In genomic region chr11:65892661-65893317, GRCh38 we compare ENCODE assay signal across 8 cellular contexts. TPM values are rescaled to one million over a fixed set of nuclear protein-coding genes. Genes with fewer than 3 reads are reported as not detected.
A peak's percentile ranks its signal among the peaks of the same experiment; 100 is the strongest.
DNase-seq lines count a peak whose midpoint lies in the region; ATAC-seq and TF ChIP-seq lines count a peak whose summit lies in the region.

No MANE protein-coding gene starts in this region.

- no peaks in the 10 kb centered on the region for H3K36me3 Mint-ChIP-seq in nephron (ENCODE audit: low read depth)

- peaks cover 34% of the 10 kb centered on the region for H3K4me1 Mint-ChIP-seq in nephron

- POLR2A ChIA-PET in BJ (lab: Charles Lee) = interaction anchor here (0.6 kb wide), 1 partner anchor 113 kb away, joined by 10 read pairs; no protein-coding TSS in a partner anchor

- H3K4me3 Mint-ChIP-seq in nephron = peak overlapping the region; percentile 72 to 84 (median 81)

- H3K4me3 ChIP-seq in BJ (ENCODE audit: low read depth, low read length) (peak overlapping the region; percentile 75; the same call in 1 of the 2 replicates), cardiac fibroblast (replicated peaks in 1 of 2; ENCODE audit: low read depth in 2 of 2, low read length in 2 of 2) (peak overlapping the region; percentile 5 to 69)

- TF ChIP-seq CTCF in BJ (IDR thresholded peaks at IDR 0.05; ENCODE audit: insufficient read depth, low read depth, low read length) (no peak), cardiac fibroblast (IDR thresholded peaks at IDR 0.05; ENCODE audit: low read depth, low read length) (no peak), nephron (IDR thresholded peaks at IDR 0.05; ENCODE audit: unreplicated experiment in 3 of 3) (no peak)

- CTCF ChIA-PET in BJ (lab: Yijun Ruan, JAX) = interaction anchor here (1.0 to 11.7 kb wide), 6 partner anchors 6 to 98 kb away, joined by 3 to 130 read pairs (median 58); partner anchors contain the start of genes C11orf68, CCDC85B and FIBP

- H3K27ac Mint-ChIP-seq in nephron = peak overlapping the region in 1 of 3 experiments; percentile 14

- H3K27me3 ChIP-seq in BJ (ENCODE audit: control insufficient read depth, insufficient read depth, low read length) = no peaks in the 10 kb centered on the region

- H3K36me3 ChIP-seq in BJ (ENCODE audit: control insufficient read depth, insufficient read depth, low read length) = peaks cover 7% of the 10 kb centered on the region

- no peak for ATAC-seq in HG03378 (IDR thresholded peaks at IDR 0.05; ENCODE audit: unreplicated experiment)

- peaks cover 37% of the 10 kb centered on the region for H3K27me3 Mint-ChIP-seq in nephron (ENCODE audit: low read depth)

- DNase-seq in BJ (ENCODE audit: low read depth) (no peak), HT1080 (ENCODE audit: low read depth) (peak; percentile 68), cardiac fibroblast (ENCODE audit: low read depth in 2 of 2) (no peak), UCSD-AML1 (lab: John Stamatoyannopoulos, UW; ENCODE audit: unreplicated experiment) (no peak), MV-4-11 (lab: John Stamatoyannopoulos, UW) (no peak), DMS114 treated with DMSO at 0.1 percent for 48 hours (lab: John Stamatoyannopoulos, UW; ENCODE audit: unreplicated experiment) (no peak)

- no peaks in the 10 kb centered on the region for H3K9me3 Mint-ChIP-seq in nephron

RNA-seq across cellular contexts. Expression of gene CCDC85B, which starts 2.3 kb away (rescaled TPM):
- polyA plus RNA-seq in BJ (2011; rRNA removed) = 23.7 and 33.4 TPM in 2 replicates
- polyA minus RNA-seq in BJ (2011; rRNA and poly(A)+ RNA removed) = 2.7 and 3.3 TPM in 2 replicates
- 135 and 146 TPM in 2 replicates for total RNA-seq in HT1080 (2014; rRNA removed; shearing (Covaris generic))
- 153 and 193 TPM in 2 replicates for polyA plus RNA-seq in HT1080 (2015; cell fraction: cytosol; rRNA removed)
- 65.8 and 67.2 TPM in 2 replicates for polyA plus RNA-seq in HT1080 (2015; cell fraction: nucleus; rRNA removed)

RNA-seq across cellular contexts. Expression of gene FIBP, which starts 4.5 kb away (rescaled TPM):
- 136 and 199 TPM in 2 replicates for polyA plus RNA-seq in BJ (2011; rRNA removed)
- polyA minus RNA-seq in BJ (2011; rRNA and poly(A)+ RNA removed) = 99.3 and 128 TPM in 2 replicates
- total RNA-seq in HT1080 (2014; rRNA removed; shearing (Covaris generic)) = 187 and 232 TPM in 2 replicates
- polyA plus RNA-seq in HT1080 (2015; cell fraction: cytosol; rRNA removed) = 137 and 138 TPM in 2 replicates
- polyA plus RNA-seq in HT1080 (2015; cell fraction: nucleus; rRNA removed) = 85.4 and 98.4 TPM in 2 replicates

RNA-seq across cellular contexts. Expression of gene FOSL1, which starts 7.4 kb away (rescaled TPM):
- polyA plus RNA-seq in BJ (2011; rRNA removed) = 8.2 and 10.3 TPM in 2 replicates
- polyA minus RNA-seq in BJ (2011; rRNA and poly(A)+ RNA removed) = 9.4 and 15.9 TPM in 2 replicates
- 236 and 374 TPM in 2 replicates for total RNA-seq in HT1080 (2014; rRNA removed; shearing (Covaris generic))
- 579 and 580 TPM in 2 replicates for polyA plus RNA-seq in HT1080 (2015; cell fraction: cytosol; rRNA removed)
- polyA plus RNA-seq in HT1080 (2015; cell fraction: nucleus; rRNA removed) = 258 and 269 TPM in 2 replicates

RNA-seq across cellular contexts. Expression of gene CTSW, which starts 13.2 kb away (rescaled TPM):
- polyA plus RNA-seq in BJ (2011; rRNA removed) = 0.15 and 0.21 TPM in 2 replicates
- not detected in 2 replicates for polyA minus RNA-seq in BJ (2011; rRNA and poly(A)+ RNA removed)
- total RNA-seq in HT1080 (2014; rRNA removed; shearing (Covaris generic)) = 0.24 and 0.57 TPM in 2 replicates
- 0.09 and 0.16 TPM in 2 replicates for polyA plus RNA-seq in HT1080 (2015; cell fraction: cytosol; rRNA removed)
- not detected in 2 replicates for polyA plus RNA-seq in HT1080 (2015; cell fraction: nucleus; rRNA removed)

RNA-seq across cellular contexts. Expression of gene EFEMP2, which starts 20.2 kb away (rescaled TPM):
- polyA plus RNA-seq in BJ (2011; rRNA removed) = 258 and 497 TPM in 2 replicates
- polyA minus RNA-seq in BJ (2011; rRNA and poly(A)+ RNA removed) = 129 and 140 TPM in 2 replicates
- 27.9 and 32.0 TPM in 2 replicates for total RNA-seq in HT1080 (2014; rRNA removed; shearing (Covaris generic))
- polyA plus RNA-seq in HT1080 (2015; cell fraction: cytosol; rRNA removed) = 49.0 and 72.9 TPM in 2 replicates
- 214 and 236 TPM in 2 replicates for polyA plus RNA-seq in HT1080 (2015; cell fraction: nucleus; rRNA removed)
